ENCODE assay signal across 17 cellular contexts in genomic region chr7:101386177-101386557, GRCh38. TPM values are rescaled to one million over a fixed set of nuclear protein-coding genes. Genes with fewer than 3 reads are reported as not detected.
"Had no signal": no experiment of that assay in that cellular context is flagged by ENCODE, and none has a peak within 500 bp of the region (broad histone marks: within the 10 kb centered on the region; RNA-seq: fewer than 3 reads in every experiment).

No MANE protein-coding gene starts in this region.

- H3K36me3 Mint-ChIP-seq: activated naive CD8-positive, alpha-beta T cell; stimulated activated naive B cell treated with anti-CD40 and anti-IgM and Interleukin-4, amounts not matched to agents 10 μg/mL and 1 μg/mL and 100 μg/mL, for 72 hours had no signal

- H3K9me3 Mint-ChIP-seq: dendritic cell treated with granulocyte-macrophage colony-stimulating factor and Interleukin-4, amounts not matched to agents 40 ng/mL and 50 ng/mL, for 4 days; stimulated activated naive B cell treated with anti-CD40 and anti-IgM and Interleukin-4, amounts not matched to agents 10 μg/mL and 1 μg/mL and 100 μg/mL, for 72 hours; T-helper 2 cell treated with Interferon-gamma antibody and Interleukin-4, amounts not matched to agents 5 μg/mL and 100 μg/mL, for 36 hours had no signal

- H3K36me3 ChIP-seq: esophagus muscularis mucosa, gastroesophageal sphincter, heart right ventricle, neutrophil had no signal

- ATAC-seq: gastroesophageal sphincter had no signal

- H3K27ac ChIP-seq: esophagus muscularis mucosa, gastroesophageal sphincter, heart right ventricle, neutrophil, parathyroid adenoma had no signal

- H3K4me1 ChIP-seq: esophagus muscularis mucosa, gastroesophageal sphincter had no signal

- DNase-seq: activated CD4-positive, CD25-positive, alpha-beta regulatory T cell treated with anti-CD3 and anti-CD28 coated beads, Interleukin-2, amount 50 U/mL, for 72 hours; activated gamma-delta T cell; amniotic stem cell; effector CD8-positive, alpha-beta T cell; naive B cell; stimulated activated naive B cell treated with anti-CD40 and anti-IgM and Interleukin-4, amounts not matched to agents 10 μg/mL and 1 μg/mL and 100 μg/mL, for 72 hours had no signal

- H3K27me3 Mint-ChIP-seq: activated naive CD8-positive, alpha-beta T cell; naive B cell had no signal

- H3K9ac ChIP-seq: parathyroid adenoma had no signal

- H3K27ac Mint-ChIP-seq: activated naive CD8-positive, alpha-beta T cell; dendritic cell treated with granulocyte-macrophage colony-stimulating factor and Interleukin-4, amounts not matched to agents 40 ng/mL and 50 ng/mL, for 4 days; T-helper 2 cell treated with Interferon-gamma antibody and Interleukin-4, amounts not matched to agents 5 μg/mL and 100 μg/mL, for 36 hours had no signal

- H3K4me3 ChIP-seq: esophagus muscularis mucosa, gastroesophageal sphincter, heart right ventricle had no signal

- H3K9me3 ChIP-seq: neutrophil had no signal

- H3K4me3 Mint-ChIP-seq: dendritic cell treated with granulocyte-macrophage colony-stimulating factor and Interleukin-4, amounts not matched to agents 40 ng/mL and 50 ng/mL, for 4 days; T-helper 2 cell treated with Interferon-gamma antibody and Interleukin-4, amounts not matched to agents 5 μg/mL and 100 μg/mL, for 36 hours had no signal

RNA-seq across cellular contexts. Expression of gene COL26A1, which starts 23.5 kb away (rescaled TPM):
- total RNA-seq: endothelial cell of umbilical vein, esophagus muscularis mucosa, gastroesophageal sphincter, left ventricle myocardium superior, ureter had no signal
- polyA plus RNA-seq: endothelial cell of umbilical vein had no signal
